In the genomic region with DNA sequence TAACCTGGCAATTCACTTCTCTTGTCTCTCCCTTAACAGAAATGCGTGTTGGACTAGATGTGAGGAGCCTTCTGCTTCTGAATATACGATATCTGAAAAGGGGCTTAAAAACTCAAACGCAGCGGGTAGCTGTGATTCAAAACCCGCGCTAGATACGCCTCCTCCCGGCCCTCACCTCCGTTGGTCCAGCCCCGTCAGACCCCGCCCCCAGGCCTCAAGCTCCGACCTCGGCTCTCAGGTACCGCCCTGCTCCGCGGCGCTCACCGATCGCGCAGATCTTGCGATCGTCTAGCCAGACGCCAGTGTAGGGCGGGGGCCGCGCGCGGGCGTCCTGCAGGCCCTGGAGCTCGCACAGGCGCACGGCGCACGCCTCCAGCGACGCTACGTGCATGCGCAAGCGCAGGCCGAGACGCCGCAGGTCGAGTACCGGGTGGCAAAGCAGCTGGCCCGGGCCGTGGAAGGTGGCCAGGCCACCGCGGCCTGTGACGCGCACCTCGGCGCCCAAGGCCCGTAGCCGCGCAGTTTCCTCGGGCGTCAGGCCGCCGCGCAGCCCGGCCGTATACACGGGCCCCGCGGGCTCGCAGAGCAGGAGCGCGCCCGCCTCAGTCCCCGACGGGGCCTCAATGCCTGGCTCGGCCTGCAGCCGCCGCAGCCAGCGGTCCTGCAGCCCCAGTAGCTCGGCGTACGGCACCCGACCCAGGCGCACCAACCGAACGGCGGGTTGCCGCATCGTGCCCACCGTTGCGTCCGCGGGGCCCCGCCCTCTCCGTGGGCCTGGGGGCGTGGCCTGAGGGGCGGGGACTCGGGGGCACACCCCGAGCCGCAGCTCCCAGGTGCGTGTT, we compare ENCODE assay signal across 8 cellular contexts. TPM values are rescaled to one million over a fixed set of nuclear protein-coding genes. Genes with fewer than 3 reads are reported as not detected.
DNase-seq lines count a peak whose midpoint lies in the region; ATAC-seq and TF ChIP-seq lines count a peak whose summit lies in the region.

A gene (minus strand): TSS at position 751 of the 842 bp plus-strand sequence. CDS start 21 bp downstream, at position 730.

- H3K36me3 Mint-ChIP-seq in naive thymus-derived CD4-positive, alpha-beta T cell: peaks cover 0 to 13% (median 10%) of the 10 kb centered on the region in 5 donors
- peaks cover 23% of the 10 kb centered on the region for H3K36me3 Mint-ChIP-seq in stimulated activated memory B cell treated with anti-CD40 and anti-IgM and Interleukin-4, amounts not matched to agents 10 μg/mL and 1 μg/mL and 100 μg/mL, for 72 hours

- CTCF ChIA-PET in naive thymus-derived CD4-positive, alpha-beta T cell (lab: Charles Lee): interaction anchor here (0.5 to 2.0 kb wide), 5 partner anchors 40 to 544 kb away, joined by 3 to 10 read pairs (median 3); no protein-coding TSS in a partner anchor

- H3K4me3 Mint-ChIP-seq in naive thymus-derived CD4-positive, alpha-beta T cell: peak within 1 kb of the TSS; percentile 74 to 92 (median 86)
- peak within 1 kb of the TSS; percentile 69 for H3K4me3 Mint-ChIP-seq in stimulated activated memory B cell treated with anti-CD40 and anti-IgM and Interleukin-4, amounts not matched to agents 10 μg/mL and 1 μg/mL and 100 μg/mL, for 72 hours

- POLR2A ChIA-PET in naive thymus-derived CD4-positive, alpha-beta T cell (lab: Charles Lee): interaction anchor here (0.6 to 2.1 kb wide), 24 partner anchors 7 to 1976 kb away, joined by 3 to 32 read pairs (median 4); a partner anchor contains a TSS

- H3K4me1 ChIP-seq in DOHH2 (ENCODE audit: control insufficient read depth, low read length): peaks cover 17% of the 10 kb centered on the region
- peaks cover 10% of the 10 kb centered on the region for H3K4me1 ChIP-seq in GM23248 (ENCODE audit: insufficient read depth)
- H3K4me1 ChIP-seq in Karpas-422 (ENCODE audit: low read length): peaks cover 17% of the 10 kb centered on the region
- H3K4me1 ChIP-seq in naive thymus-derived CD4-positive, alpha-beta T cell (ENCODE audit: control insufficient read depth in 2 of 2, insufficient read depth in 2 of 2, low read length in 2 of 2): peaks cover 8 to 10% of the 10 kb centered on the region in 2 donors

- DNase-seq in GM23248 (peak; percentile 99), Karpas-422 (peak; percentile 100), RKO (ENCODE audit: low spot score) (peak; percentile 97), fibroblast of mammary gland (ENCODE audit: low read depth) (peak; percentile 96)
- DNase-seq in activated T-helper 1 cell treated with anti-CD3 and anti-CD28 coated beads, Interleukin-2, amount 50 U/mL, for 16 hours (ENCODE audit: low read depth in 1 of 2, low spot score in 1 of 2): peak; percentile 96
- peak; percentile 92 to 98 (median 96) for DNase-seq in naive thymus-derived CD4-positive, alpha-beta T cell

- H3K36me3 ChIP-seq in DOHH2 (ENCODE audit: control insufficient read depth, low read length) (peaks cover 13% of the 10 kb centered on the region), GM23248 (ENCODE audit: low read depth) (no peaks in the 10 kb centered on the region), Karpas-422 (ENCODE audit: insufficient read depth, low read length) (0 out of 2 replicates have a peak, but pooled peaks cover 8% of the 10 kb centered on the region)
- H3K36me3 ChIP-seq in naive thymus-derived CD4-positive, alpha-beta T cell (ENCODE audit: control insufficient read depth in 2 of 3, insufficient read depth in 3 of 3, low read length in 3 of 3): no peaks in the 10 kb centered on the region

- intact Hi-C loops in naive thymus-derived CD4-positive, alpha-beta T cell (cut with micrococcal nuclease): loop anchor here (1.0 to 10.0 kb wide), 14 partner anchors 40 to 1116 kb away; a partner anchor contains a TSS

- TF ChIP-seq CTCF in DOHH2 (IDR thresholded peaks at IDR 0.05; ENCODE audit: low read depth, low read length, poor library complexity, severe bottlenecking) (no peak), fibroblast of mammary gland (conservative IDR thresholded peaks at IDR 0.05; ENCODE audit: control insufficient read depth, insufficient read depth, low read depth, low read length) (no peak)

- H4K20me1 ChIP-seq in DOHH2 (ENCODE audit: control insufficient read depth, insufficient read depth, low read depth, low read length): no peaks in the 10 kb centered on the region
- no peaks in the 10 kb centered on the region for H4K20me1 ChIP-seq in GM23248 (ENCODE audit: insufficient read depth)
- no peaks in the 10 kb centered on the region for H4K20me1 ChIP-seq in Karpas-422 (ENCODE audit: insufficient read depth, low read depth, low read length)

- H3K9me3 ChIP-seq in DOHH2 (ENCODE audit: control insufficient read depth, insufficient read depth, low read length): no peaks in the 10 kb centered on the region
- no peaks in the 10 kb centered on the region for H3K9me3 ChIP-seq in GM23248 (ENCODE audit: low read depth)
- no peaks in the 10 kb centered on the region for H3K9me3 ChIP-seq in Karpas-422 (ENCODE audit: low read length)
- no peaks in the 10 kb centered on the region for H3K9me3 ChIP-seq in naive thymus-derived CD4-positive, alpha-beta T cell (ENCODE audit: control insufficient read depth in 2 of 3, low read length in 3 of 3)

- H3K27me3 ChIP-seq in DOHH2 (ENCODE audit: control insufficient read depth, low read length): no peaks in the 10 kb centered on the region
- no peaks in the 10 kb centered on the region for H3K27me3 ChIP-seq in GM23248 (replicated peaks; ENCODE audit: insufficient read depth)
- H3K27me3 ChIP-seq in Karpas-422 (ENCODE audit: low read length): no peaks in the 10 kb centered on the region
- no peaks in the 10 kb centered on the region for H3K27me3 ChIP-seq in naive thymus-derived CD4-positive, alpha-beta T cell (ENCODE audit: control insufficient read depth in 2 of 2, insufficient read depth in 2 of 2, low read length in 2 of 2)

- H3K27me3 Mint-ChIP-seq in naive thymus-derived CD4-positive, alpha-beta T cell: no peaks in the 10 kb centered on the region
- no peaks in the 10 kb centered on the region for H3K27me3 Mint-ChIP-seq in stimulated activated memory B cell treated with anti-CD40 and anti-IgM and Interleukin-4, amounts not matched to agents 10 μg/mL and 1 μg/mL and 100 μg/mL, for 72 hours

- in situ Hi-C loops in GM23248 (cut with MboI): no loop called here

- H3K9me3 Mint-ChIP-seq in naive thymus-derived CD4-positive, alpha-beta T cell: peaks cover 0 to 5% (median 0%) of the 10 kb centered on the region in 11 donors
- no peaks in the 10 kb centered on the region for H3K9me3 Mint-ChIP-seq in stimulated activated memory B cell treated with anti-CD40 and anti-IgM and Interleukin-4, amounts not matched to agents 10 μg/mL and 1 μg/mL and 100 μg/mL, for 72 hours

- peaks cover 14 to 43% (median 28%) of the 10 kb centered on the region in 7 donors for H3K4me1 Mint-ChIP-seq in naive thymus-derived CD4-positive, alpha-beta T cell
- H3K4me1 Mint-ChIP-seq in stimulated activated memory B cell treated with anti-CD40 and anti-IgM and Interleukin-4, amounts not matched to agents 10 μg/mL and 1 μg/mL and 100 μg/mL, for 72 hours: peaks cover 18% of the 10 kb centered on the region

- peak within 1 kb of the TSS; percentile 73 to 96 (median 89) for H3K27ac Mint-ChIP-seq in naive thymus-derived CD4-positive, alpha-beta T cell
- peak within 1 kb of the TSS; percentile 89 for H3K27ac Mint-ChIP-seq in stimulated activated memory B cell treated with anti-CD40 and anti-IgM and Interleukin-4, amounts not matched to agents 10 μg/mL and 1 μg/mL and 100 μg/mL, for 72 hours

- peak within 1 kb of the TSS; percentile 83 for H3K9ac ChIP-seq in GM23248
- H3K9ac ChIP-seq in Karpas-422 (ENCODE audit: low read length): peak within 1 kb of the TSS; percentile 98

- 1% methylated on average over 85 to 89 of the region's 97 CpGs for WGBS in GM23248 (ENCODE audit: low coverage in 1 of 2, low lambda C conversion rate in 2 of 2, missing lambda C conversion rate in 2 of 2), 2 experiments

- H3K9me2 ChIP-seq in DOHH2 (replicated peaks; ENCODE audit: control insufficient read depth, low read length): no peaks in the 10 kb centered on the region
- no peaks in the 10 kb centered on the region for H3K9me2 ChIP-seq in GM23248 (ENCODE audit: insufficient read depth)
- H3K9me2 ChIP-seq in Karpas-422 (replicated peaks; ENCODE audit: insufficient read depth, low read length): no peaks in the 10 kb centered on the region

- ATAC-seq in naive thymus-derived CD4-positive, alpha-beta T cell: peak; percentile 97
- ATAC-seq in stimulated activated memory B cell treated with anti-CD40 and anti-IgM and Interleukin-4, amounts not matched to agents 10 μg/mL and 1 μg/mL and 100 μg/mL, for 72 hours: peak; percentile 100

- H3F3A ChIP-seq in DOHH2 (ENCODE audit: control insufficient read depth, insufficient read depth) (no peaks in the 10 kb centered on the region), GM23248 (ENCODE audit: insufficient read depth) (peaks cover 15% of the 10 kb centered on the region)

- H2AFZ ChIP-seq in GM23248 (peak within 1 kb of the TSS; percentile 79), Karpas-422 (ENCODE audit: low read length) (peak within 1 kb of the TSS; percentile 77)

- H3K79me2 ChIP-seq in DOHH2 (ENCODE audit: control insufficient read depth, low read length) (peaks cover 6% of the 10 kb centered on the region), GM23248 (ENCODE audit: insufficient read depth) (no peaks in the 10 kb centered on the region), Karpas-422 (ENCODE audit: low read length) (0 out of 2 replicates have a peak, but pooled peaks cover 4% of the 10 kb centered on the region)

- H3K4me2 ChIP-seq in DOHH2 (ENCODE audit: low read length) (peak within 1 kb of the TSS; percentile 88), GM23248 (ENCODE audit: unreplicated experiment) (peak within 1 kb of the TSS; percentile 79), Karpas-422 (ENCODE audit: low read depth, low read length, poor library complexity, severe bottlenecking) (peak within 1 kb of the TSS; percentile 81)

- peak within 1 kb of the TSS; percentile 83 for H3K27ac ChIP-seq in DOHH2 (ENCODE audit: low read depth, low read length)
- peak within 1 kb of the TSS; percentile 84 for H3K27ac ChIP-seq in GM23248
- H3K27ac ChIP-seq in Karpas-422 (ENCODE audit: low read length): peak within 1 kb of the TSS; percentile 85
- H3K27ac ChIP-seq in naive thymus-derived CD4-positive, alpha-beta T cell (ENCODE audit: low read depth, low read length): peak within 1 kb of the TSS; percentile 95

- peak within 1 kb of the TSS; percentile 79 for H3K4me3 ChIP-seq in DOHH2 (ENCODE audit: low read length)
- peak within 1 kb of the TSS; percentile 72 for H3K4me3 ChIP-seq in GM23248
- peak within 1 kb of the TSS; percentile 86 for H3K4me3 ChIP-seq in Karpas-422 (ENCODE audit: low read length)
- peak within 1 kb of the TSS; percentile 52 for H3K4me3 ChIP-seq in fibroblast of mammary gland (ENCODE audit: control insufficient read depth, low read depth, low read length)
- peak within 1 kb of the TSS; percentile 90 for H3K4me3 ChIP-seq in naive thymus-derived CD4-positive, alpha-beta T cell (ENCODE audit: low read length)

RNA-seq across cellular contexts. Expression of the gene that starts here (rescaled TPM):
- total RNA-seq in GM23248 (2014; rRNA removed; shearing (Covaris generic)): 2.1 and 2.4 TPM in 2 replicates
- 1.5 and 1.6 TPM in 2 replicates for polyA plus RNA-seq in GM23248 (2016; fragmentation: Nextera tagmentation; extraction: Ambion mirVana)
- 5.9 and 9.8 TPM in 2 replicates for total RNA-seq in Karpas-422 (2014; rRNA removed; shearing (Covaris generic); ENCODE audit: low replicate concordance)
- total RNA-seq in naive thymus-derived CD4-positive, alpha-beta T cell: 10 to 100 TPM in 2 of 5 experiments, 1 to 10 TPM in 3; 1.9 to 18.2 (median 9.3) TPM
- 10 to 100 TPM; 21.6 to 23.3 TPM for polyA plus RNA-seq in naive thymus-derived CD4-positive, alpha-beta T cell

Comparison
In these comparisons a context has a peak if more than half of its experiments do, and no peak if none do; other contexts are left out.
1. Peak in every context shown above with its lines: DNase-seq, ATAC-seq, H3K4me3 ChIP-seq and H3K27ac ChIP-seq.